28 cellular contexts compared by ENCODE assay signal in the genomic region with DNA sequence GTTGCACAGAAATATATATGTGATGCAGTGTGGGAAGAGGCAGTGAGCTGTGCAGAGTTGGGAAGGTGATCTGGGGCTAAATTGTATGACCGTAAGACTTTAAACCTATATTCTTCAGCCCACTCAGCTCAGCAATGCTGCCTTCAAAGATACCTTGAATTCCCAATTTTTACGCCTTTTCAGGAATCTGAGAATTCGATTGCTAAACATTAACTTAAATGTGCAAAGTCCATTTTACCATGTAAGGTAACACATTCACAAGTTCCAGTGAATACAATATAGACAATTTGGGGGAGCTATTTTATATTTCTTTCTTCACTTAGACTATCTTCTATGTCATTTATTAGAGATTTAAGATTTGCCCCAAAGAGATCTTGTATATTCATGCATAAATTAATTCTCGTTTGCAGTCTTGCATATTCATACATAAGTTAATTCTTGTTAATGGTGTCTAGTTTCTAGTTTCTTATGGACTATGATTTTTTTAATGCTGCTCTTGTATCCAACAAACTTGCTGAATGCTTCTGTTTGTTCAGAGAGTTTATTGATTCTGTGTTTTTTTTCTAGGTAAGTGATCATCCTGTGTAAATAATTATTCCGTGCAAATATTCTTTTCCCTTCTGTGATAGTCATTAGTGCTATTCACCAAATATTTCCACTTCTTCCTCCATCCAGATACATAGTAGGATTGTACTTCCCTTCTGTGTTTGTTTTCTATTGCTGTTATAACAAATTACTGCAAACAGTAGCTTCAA. TPM values are rescaled to one million over a fixed set of nuclear protein-coding genes. Genes with fewer than 3 reads are reported as not detected.
"Had no signal": no experiment of that assay in that cellular context is flagged by ENCODE, and none has a peak within 500 bp of the region (broad histone marks: within the 10 kb centered on the region; RNA-seq: fewer than 3 reads in every experiment).

No MANE protein-coding gene starts in this region.

- ATAC-seq: activated CD4-positive, alpha-beta T cell treated with anti-CD3 and anti-CD28 coated beads for 36 hours; activated T-helper 17 cell treated with anti-CD3 and anti-CD28 coated beads, Interleukin-2, amount 50 U/mL, for 72 hours; T-cell had no signal

- DNase-seq: activated CD4-positive, alpha-beta memory T cell treated with anti-CD3 and anti-CD28 coated beads, Interleukin-2, amount 10 ng/mL, durations not matched to agents 7 days and 5 days; activated CD4-positive, alpha-beta T cell treated with anti-CD3 and anti-CD28 coated beads for 36 hours; activated CD4-positive, alpha-beta T cell treated with anti-CD3 and anti-CD28 coated beads, Interleukin-2, amount 50 U/mL, for 1 hour; activated gamma-delta T cell treated with Interleukin-2 at 50 U/mL for 16 hours; activated naive CD4-positive, alpha-beta T cell treated with anti-CD3 and anti-CD28 coated beads, Interleukin-2, amount 10 ng/mL, durations not matched to agents 7 days and 5 days; activated naive CD8-positive, alpha-beta T cell treated with anti-CD3 and anti-CD28 coated beads for 36 hours; activated T-cell treated with anti-CD3 and anti-CD28 coated beads for 4 hours; activated T-cell treated with anti-CD3 and anti-CD28 coated beads, Interleukin-2, amount 50 U/mL, for 48 hours; anterior cingulate cortex; cerebellar nuclear complex; KG1; NCI-H1092; NCI-H1694 treated with DMSO at 0.1 percent for 48 hours; NCI-H2029 treated with DMSO at 0.1 percent for 48 hours; NCI-H345; NCI-H510A; SIG-M5; T-cell; T-helper 2 cell; T1000; WERI-Rb-1 had no signal

- FAIRE-seq: TTC549 had no signal

- H3K27ac ChIP-seq: WERI-Rb-1 had no signal

- H3K36me3 ChIP-seq: WERI-Rb-1 had no signal

RNA-seq across cellular contexts. Expression of gene SHISAL2B, which starts 35.9 kb away (rescaled TPM):
- total RNA-seq: activated CD4-positive, alpha-beta memory T cell treated with anti-CD3 and anti-CD28 coated beads, Interleukin-2, amount 10 ng/mL, durations not matched to agents 7 days and 5 days; activated CD4-positive, alpha-beta T cell treated with anti-CD3 and anti-CD28 coated beads for 36 hours; activated CD8-positive, alpha-beta memory T cell treated with anti-CD3 and anti-CD28 coated beads for 36 hours; activated naive CD8-positive, alpha-beta T cell treated with anti-CD3 and anti-CD28 coated beads for 36 hours; activated T-helper 17 cell treated with anti-CD3 and anti-CD28 coated beads, Interleukin-2, amount 50 U/mL, for 72 hours; cardiac septum; LHCN-M2; MCF 10A; RPMI7951; T-cell had no signal
